In genomic region chr15:88018865-88019626, GRCh38 we compare ENCODE assay signal across 19 cellular contexts.
A peak's percentile ranks its signal among the peaks of the same experiment; 100 is the strongest.
DNase-seq lines count a peak whose midpoint lies in the region; ATAC-seq, FAIRE-seq and TF ChIP-seq lines count a peak whose summit lies in the region.
"Had no signal": no experiment of that assay in that cellular context is flagged by ENCODE, and none has a peak within 500 bp of the region (broad histone marks: within the 10 kb centered on the region; RNA-seq: fewer than 3 reads in every experiment).

No MANE protein-coding gene starts in this region.

- no peak for FAIRE-seq in frontal cortex (lab: Jason Lieb, UNC)
- FAIRE-seq: D721Med, endothelial cell of umbilical vein, GM19239, keratinocyte had no signal

- no peaks in the 10 kb centered on the region for H3K27me3 Mint-ChIP-seq in stimulated activated naive B cell treated with anti-CD40 and anti-IgM and Interleukin-4, amounts not matched to agents 10 μg/mL and 1 μg/mL and 100 μg/mL, for 72 hours

- no peaks in the 10 kb centered on the region for H3K36me3 ChIP-seq in BJ (ENCODE audit: control insufficient read depth, insufficient read depth, low read length)
- H3K36me3 ChIP-seq: colonic mucosa, heart left ventricle had no signal

- no peaks in the 10 kb centered on the region for H3K4me1 Mint-ChIP-seq in stimulated activated naive B cell treated with anti-CD40 and anti-IgM and Interleukin-4, amounts not matched to agents 10 μg/mL and 1 μg/mL and 100 μg/mL, for 72 hours

- H3K36me3 Mint-ChIP-seq in stimulated activated naive B cell treated with anti-CD40 and anti-IgM and Interleukin-4, amounts not matched to agents 10 μg/mL and 1 μg/mL and 100 μg/mL, for 72 hours: no peaks in the 10 kb centered on the region
- H3K36me3 Mint-ChIP-seq: WTC11 had no signal

- no peak for TF ChIP-seq CTCF in BJ (IDR thresholded peaks at IDR 0.05; ENCODE audit: insufficient read depth, low read depth, low read length)
- TF ChIP-seq CTCF in cardiac fibroblast (IDR thresholded peaks at IDR 0.05; ENCODE audit: low read depth, low read length): no peak

- no peak for ATAC-seq in stimulated activated naive B cell treated with anti-CD40 and anti-IgM and Interleukin-4, amounts not matched to agents 10 μg/mL and 1 μg/mL and 100 μg/mL, for 72 hours (replicated peaks)
- no peak for ATAC-seq in HG03442 (IDR thresholded peaks at IDR 0.05; ENCODE audit: unreplicated experiment)
- ATAC-seq: heart left ventricle, right cardiac atrium, WTC11 had no signal

- no peaks in the 10 kb centered on the region for H3K27me3 ChIP-seq in BJ (ENCODE audit: control insufficient read depth, insufficient read depth, low read length)
- H3K27me3 ChIP-seq: colonic mucosa, heart left ventricle had no signal

- no peak overlapping the region for H3K4me3 Mint-ChIP-seq in stimulated activated naive B cell treated with anti-CD40 and anti-IgM and Interleukin-4, amounts not matched to agents 10 μg/mL and 1 μg/mL and 100 μg/mL, for 72 hours
- H3K4me3 Mint-ChIP-seq: WTC11 had no signal

- CTCF ChIA-PET in BJ (lab: Yijun Ruan, JAX): interaction anchor here (1.0 kb wide), 1 partner anchor 9 kb away, joined by 3 read pairs; no protein-coding TSS in a partner anchor

- no peak overlapping the region for H3K27ac Mint-ChIP-seq in stimulated activated naive B cell treated with anti-CD40 and anti-IgM and Interleukin-4, amounts not matched to agents 10 μg/mL and 1 μg/mL and 100 μg/mL, for 72 hours
- H3K27ac Mint-ChIP-seq: WTC11 had no signal

- DNase-seq in BJ (ENCODE audit: low read depth) (peak; percentile 0), NCI-H82 (lab: John Stamatoyannopoulos, UW) (peak; percentile 67), cardiac fibroblast (ENCODE audit: low read depth in 2 of 2) (peak; percentile 2 to 43), myocyte (ENCODE audit: low read depth) (peak; percentile 32), frontal cortex (ENCODE audit: low spot score in 2 of 2) (no peak), iPS-NIHi7 (ENCODE audit: extremely low spot score) (no peak)
- DNase-seq in stimulated activated naive B cell treated with anti-CD40 and anti-IgM and Interleukin-4, amounts not matched to agents 10 μg/mL and 1 μg/mL and 100 μg/mL, for 72 hours: no peak
- DNase-seq: AML-193; colonic mucosa; heart left ventricle; right cardiac atrium; stimulated activated CD4-positive, alpha-beta T cell treated with anti-CD3 and anti-CD28 coated beads, Interleukin-2, amount 100 ng/mL, for 24 hours; T-helper 1 cell had no signal

- POLR2A ChIA-PET in BJ (lab: Charles Lee): no interaction called here

- H3K9me3 Mint-ChIP-seq in stimulated activated naive B cell treated with anti-CD40 and anti-IgM and Interleukin-4, amounts not matched to agents 10 μg/mL and 1 μg/mL and 100 μg/mL, for 72 hours: peaks cover 0 to 2% of the 10 kb centered on the region in 2 donors

- H3K4me3 ChIP-seq in BJ (ENCODE audit: low read depth, low read length) (no peak overlapping the region), cardiac fibroblast (replicated peaks in 1 of 2; ENCODE audit: low read depth in 2 of 2, low read length in 2 of 2) (no peak overlapping the region)
- H3K4me3 ChIP-seq: colonic mucosa, heart left ventricle had no signal

Comparison
In these comparisons a context has a peak if more than half of its experiments do, and no peak if none do; other contexts are left out.
1. DNase-seq: peak in BJ (single experiment), NCI-H82 (single experiment), cardiac fibroblast (2 of 2) and myocyte (single experiment); none in frontal cortex (0 of 2), iPS-NIHi7 (single experiment) and stimulated activated naive B cell treated with anti-CD40 and anti-IgM and Interleukin-4, amounts not matched to agents 10 μg/mL and 1 μg/mL and 100 μg/mL, for 72 hours (single experiment).